ENCODE assay signal across 7 cellular contexts in the genomic region with DNA sequence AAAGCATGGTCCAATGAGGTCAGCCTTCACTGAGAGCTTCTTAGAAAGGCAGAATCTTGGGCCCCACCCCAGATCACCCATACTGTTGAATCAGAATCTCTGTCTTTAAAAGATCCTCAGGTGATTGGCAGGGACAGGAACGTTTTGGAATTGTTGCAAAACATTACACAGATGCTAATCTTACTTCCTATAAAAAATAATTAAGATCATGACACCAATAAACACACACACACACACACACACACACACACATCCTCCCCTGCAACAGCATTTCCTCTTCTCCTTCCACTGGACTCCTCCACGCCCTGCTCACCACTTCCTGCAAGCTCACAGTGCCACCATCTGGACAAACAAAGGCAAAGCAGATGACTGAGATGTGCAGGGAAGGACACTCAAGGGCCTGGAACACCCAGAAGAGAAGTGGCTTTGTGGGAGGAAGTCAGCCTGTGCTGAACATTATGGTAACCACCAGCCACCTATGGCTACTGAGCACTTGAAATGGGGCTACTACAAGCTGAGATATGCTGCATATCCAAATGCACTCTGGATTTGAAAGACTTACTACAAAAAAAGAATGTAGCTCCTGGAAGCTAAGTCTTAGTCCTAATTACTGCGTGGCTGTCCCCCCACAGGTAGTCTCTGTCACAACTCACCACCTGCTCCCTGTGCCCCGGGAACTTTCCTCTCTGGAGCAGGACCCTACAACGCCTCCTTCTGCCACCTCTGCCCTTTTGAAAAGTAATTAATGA.
A peak's percentile ranks its signal among the peaks of the same experiment; 100 is the strongest.
DNase-seq lines count a peak whose midpoint lies in the region; ATAC-seq, FAIRE-seq and TF ChIP-seq lines count a peak whose summit lies in the region.

No MANE protein-coding gene starts in this region.

- H3K27me3 ChIP-seq in SU-DHL-6 (ENCODE audit: low read length), result no peaks in the 10 kb centered on the region
- H3K27me3 ChIP-seq in heart left ventricle, result peaks cover 0 to 8% (median 0%) of the 10 kb centered on the region in 9 donors

- ATAC-seq in HG02840 (IDR thresholded peaks at IDR 0.05; ENCODE audit: low FRiP score, unreplicated experiment) (peak; percentile 66), heart left ventricle (peak; percentile 94 to 97 (median 95))

- peaks cover 0 to 20% (median 8%) of the 10 kb centered on the region in 12 donors for H3K4me1 ChIP-seq in heart left ventricle

- TF ChIP-seq CTCF in SU-DHL-6 (IDR thresholded peaks at IDR 0.05; ENCODE audit: insufficient read depth, low read length, poor library complexity, severe bottlenecking) (peak; percentile 91), heart left ventricle (IDR thresholded peaks at IDR 0.05) (peak; percentile 64 to 82 (median 74)), retinal pigment epithelial cell (conservative IDR thresholded peaks at IDR 0.05; ENCODE audit: low read depth, low read length) (peak; percentile 91)

- H3K36me3 ChIP-seq in SU-DHL-6 (ENCODE audit: low read length), result no peaks in the 10 kb centered on the region
- H3K36me3 ChIP-seq in heart left ventricle, result no peaks in the 10 kb centered on the region

- H3K9me2 ChIP-seq in SU-DHL-6 (replicated peaks; ENCODE audit: insufficient read depth, low read length), result no peaks in the 10 kb centered on the region

- peak overlapping the region; percentile 25 for H3K4me2 ChIP-seq in SU-DHL-6 (ENCODE audit: low read depth, low read length, poor library complexity, severe bottlenecking)

- intact Hi-C loops in heart left ventricle (cut with DNase I), result loop anchor here (1.0 to 10.0 kb wide), 6 partner anchors 149 to 1252 kb away; partner anchors contain the start of gene POU2AF3 (in 1 of the 10)

- no peak for TF ChIP-seq POLR2A in GM12892 (IDR thresholded peaks at IDR 0.05; ENCODE audit: low read depth, low read length)
- TF ChIP-seq POLR2A in heart left ventricle (IDR thresholded peaks at IDR 0.05), result no peak

- peak overlapping the region; percentile 36 for H3K9ac ChIP-seq in SU-DHL-6 (ENCODE audit: low read length)

- peak overlapping the region; percentile 59 for H2AFZ ChIP-seq in SU-DHL-6 (ENCODE audit: low read depth, low read length, severe bottlenecking)

- FAIRE-seq in GM12892 (lab: Jason Lieb, UNC), result peak; percentile 100

- H3K27ac ChIP-seq in SU-DHL-6 (ENCODE audit: low read depth, low read length) (peak overlapping the region; percentile 57), heart left ventricle (peak overlapping the region in 2 of 12 donors; percentile 32 to 50)

- H3K79me2 ChIP-seq in SU-DHL-6 (ENCODE audit: insufficient read depth, low read length), result no peaks in the 10 kb centered on the region

- H3K9me3 ChIP-seq in SU-DHL-6 (ENCODE audit: insufficient read depth, low read length), result no peaks in the 10 kb centered on the region
- no peaks in the 10 kb centered on the region for H3K9me3 ChIP-seq in heart left ventricle

- DNase-seq in GM12892 (ENCODE audit: insufficient read length) (peak; percentile 77), NCI-H1417 (lab: John Stamatoyannopoulos, UW) (peak; percentile 81 to 96 (median 85)), heart left ventricle (peak in 4 of 5 donors; percentile 80 to 86 (median 84)), retinal pigment epithelial cell (ENCODE audit: low read depth) (peak; percentile 64)
- DNase-seq in activated naive CD8-positive, alpha-beta T cell treated with anti-CD3 and anti-CD28 coated beads, Interleukin-2, amount 50 U/mL, for 16 hours (ENCODE audit: low read depth, low spot score), result peak; percentile 46

- WGBS in heart left ventricle, 4 donors, result 39 to 45% (median 43%) methylated on average over 5 of the region's 5 CpGs

- H4K20me1 ChIP-seq in SU-DHL-6 (ENCODE audit: low read depth, low read length), result no peaks in the 10 kb centered on the region

- peaks cover 5% of the 10 kb centered on the region; the same call in 1 of the 2 replicates for H3F3A ChIP-seq in SU-DHL-6 (ENCODE audit: insufficient read depth)

- H3K4me3 ChIP-seq in SU-DHL-6 (ENCODE audit: insufficient read depth, low read length, poor library complexity, severe bottlenecking) (no peak overlapping the region), heart left ventricle (no peak overlapping the region), retinal pigment epithelial cell (ENCODE audit: low read length) (no peak overlapping the region)
